Comparison of ENCODE assay signal across 16 cellular contexts in genomic region chr2:231172020-231172419, GRCh38. TPM values are rescaled to one million over a fixed set of nuclear protein-coding genes. Genes with fewer than 3 reads are reported as not detected.
"Had no signal": no experiment of that assay in that cellular context is flagged by ENCODE, and none has a peak within 500 bp of the region (broad histone marks: within the 10 kb centered on the region; RNA-seq: fewer than 3 reads in every experiment).

No MANE protein-coding gene starts in this region.

- H3K27me3 ChIP-seq: foreskin keratinocyte, spleen, stomach, testis, upper lobe of right lung had no signal

- H3K27ac ChIP-seq: foreskin keratinocyte, prostate gland, spleen, stomach, testis, upper lobe of right lung had no signal

- DNase-seq: activated CD4-positive, alpha-beta T cell treated with anti-CD3 and anti-CD28 coated beads, Interleukin-2, amount 50 U/mL, for 1 hour; activated CD8-positive, alpha-beta memory T cell treated with anti-CD3 and anti-CD28 coated beads for 24 hours; activated naive CD4-positive, alpha-beta T cell; foreskin keratinocyte; kidney glomerular epithelial cell; mesendoderm; nucleus accumbens; spleen; stomach; SW 1271; testis; upper lobe of right lung had no signal

- H3K36me3 ChIP-seq: prostate gland had no signal

- H3K4me3 ChIP-seq: prostate gland, spleen, stomach, testis, upper lobe of right lung had no signal

- ATAC-seq: foreskin keratinocyte, sciatic nerve, upper lobe of right lung had no signal

- H3K9me3 ChIP-seq: prostate gland, spleen, stomach, testis, upper lobe of right lung had no signal

RNA-seq across cellular contexts. Expression of gene HTR2B, which starts 47.2 kb away (rescaled TPM):
- total RNA-seq: activated T-helper 1 cell treated with anti-CD3 and anti-CD28 coated beads, Interleukin-12 subunit alpha, Interleukin-12 subunit beta, Interleukin-2, Interleukin-4 antibody, amounts not matched to agents 30 ng/mL and 10 ng/mL and 1 ng/mL, durations not matched to agents 14 hours and 24 hours and 36 hours; epithelial cell of proximal tubule; foreskin keratinocyte; prostate gland had no signal
